ENCODE assay signal across 18 cellular contexts in genomic region chr10:124001391-124002260, GRCh38.
A peak's percentile ranks its signal among the peaks of the same experiment; 100 is the strongest.
DNase-seq lines count a peak whose midpoint lies in the region; ATAC-seq and TF ChIP-seq lines count a peak whose summit lies in the region.
"Had no signal": no experiment of that assay in that cellular context is flagged by ENCODE, and none has a peak within 500 bp of the region (broad histone marks: within the 10 kb centered on the region; RNA-seq: fewer than 3 reads in every experiment).

No MANE protein-coding gene starts in this region.

- H3K27me3 Mint-ChIP-seq in activated naive CD4-positive, alpha-beta T cell treated with anti-CD3 and anti-CD28 coated beads, Interleukin-2, amount 10 ng/mL, durations not matched to agents 7 days and 5 days, result peaks cover 21% of the 10 kb centered on the region
- peaks cover 22% of the 10 kb centered on the region for H3K27me3 Mint-ChIP-seq in CD4-positive, alpha-beta T cell
- H3K27me3 Mint-ChIP-seq: activated CD4-positive, alpha-beta T cell treated with anti-CD3 and anti-CD28 coated beads for 36 hours had no signal

- ATAC-seq in lung (ENCODE audit: insufficient read depth, low FRiP score) (no peak), upper lobe of right lung (no peak), HG03378 (IDR thresholded peaks at IDR 0.05; ENCODE audit: unreplicated experiment) (no peak)
- no peak for ATAC-seq in CD4-positive, alpha-beta T cell (ENCODE audit: poor library complexity)
- ATAC-seq: activated CD4-positive, alpha-beta T cell treated with anti-CD3 and anti-CD28 coated beads for 36 hours; HCT116; heart left ventricle; stimulated activated effector memory CD8-positive, alpha-beta T cell treated with anti-CD3 and anti-CD28 coated beads, Interleukin-12 subunit alpha, Interleukin-12 subunit beta, amount 100 ng/mL, for 72 hours had no signal

- POLR2A ChIA-PET in CD4-positive, alpha-beta T cell (lab: Charles Lee), result no interaction called here

- no peaks in the 10 kb centered on the region for H3K36me3 Mint-ChIP-seq in activated naive CD4-positive, alpha-beta T cell treated with anti-CD3 and anti-CD28 coated beads, Interleukin-2, amount 10 ng/mL, durations not matched to agents 7 days and 5 days
- no peaks in the 10 kb centered on the region for H3K36me3 Mint-ChIP-seq in CD4-positive, alpha-beta T cell (ENCODE audit: low read depth)
- H3K36me3 Mint-ChIP-seq: activated naive CD4-positive, alpha-beta T cell treated with anti-CD3 and anti-CD28 coated beads, Interleukin-2, amount 50 U/mL, for 24 hours; stimulated activated effector memory CD8-positive, alpha-beta T cell treated with anti-CD3 and anti-CD28 coated beads, Interleukin-12 subunit alpha, Interleukin-12 subunit beta, amount 100 ng/mL, for 72 hours had no signal

- H2AK5ac ChIP-seq in mesendoderm (ENCODE audit: low read length), result no peak overlapping the region

- H2BK15ac ChIP-seq in mesendoderm (replicated peaks; ENCODE audit: low read depth), result no peak overlapping the region

- H3K79me1 ChIP-seq in mesendoderm (ENCODE audit: low read length), result no peaks in the 10 kb centered on the region

- no peaks in the 10 kb centered on the region for H3K9me3 ChIP-seq in colonic mucosa
- no peaks in the 10 kb centered on the region for H3K9me3 ChIP-seq in lung (ENCODE audit: control insufficient read depth in 2 of 2, insufficient read depth in 1 of 2, low read length in 1 of 2)
- no peaks in the 10 kb centered on the region for H3K9me3 ChIP-seq in upper lobe of right lung
- no peaks in the 10 kb centered on the region for H3K9me3 ChIP-seq in CD4-positive, alpha-beta T cell (ENCODE audit: control insufficient read depth, low read length)
- H3K9me3 ChIP-seq: heart left ventricle, SJCRH30 had no signal

- H3K18ac ChIP-seq in mesendoderm (ENCODE audit: low read length), result no peak overlapping the region

- intact Hi-C loops in colonic mucosa (cut with DNase I), result no loop called here
- intact Hi-C loops in upper lobe of right lung (cut with DNase I), result no loop called here
- intact Hi-C loops in CD4-positive, alpha-beta T cell (cut with DNase I, micrococcal nuclease), result no loop called here

- H2BK5ac ChIP-seq in mesendoderm (ENCODE audit: low read length), result no peak overlapping the region

- no peak overlapping the region for H4K5ac ChIP-seq in mesendoderm (ENCODE audit: low read length)

- no peak overlapping the region for H3K4me3 ChIP-seq in colonic mucosa
- no peak overlapping the region for H3K4me3 ChIP-seq in lung
- no peak overlapping the region for H3K4me3 ChIP-seq in upper lobe of right lung
- no peak overlapping the region for H3K4me3 ChIP-seq in mesendoderm (ENCODE audit: low read length)
- H3K4me3 ChIP-seq: heart left ventricle, SJCRH30, smooth muscle cell had no signal

- CTCF ChIA-PET in activated naive CD4-positive, alpha-beta T cell treated with anti-CD3 and anti-CD28 coated beads, Interleukin-2, amount 10 ng/mL, durations not matched to agents 7 days and 5 days (lab: Charles Lee), result interaction anchor here (2.0 kb wide), 1 partner anchor 387 kb away, joined by 7 read pairs; no protein-coding TSS in a partner anchor
- CTCF ChIA-PET in CD4-positive, alpha-beta T cell (lab: Charles Lee), result no interaction called here

- no peak overlapping the region for H3K56ac ChIP-seq in mesendoderm (ENCODE audit: low read length)

- no peak overlapping the region for H2BK120ac ChIP-seq in mesendoderm (ENCODE audit: low read depth, low read length)

- no peak overlapping the region for H3K23ac ChIP-seq in mesendoderm (ENCODE audit: low read length)

- peaks cover 4% of the 10 kb centered on the region for H3K4me1 Mint-ChIP-seq in activated naive CD4-positive, alpha-beta T cell treated with anti-CD3 and anti-CD28 coated beads, Interleukin-2, amount 10 ng/mL, durations not matched to agents 7 days and 5 days
- H3K4me1 Mint-ChIP-seq in CD4-positive, alpha-beta T cell (ENCODE audit: low read depth), result no peaks in the 10 kb centered on the region
- H3K4me1 Mint-ChIP-seq: activated CD4-positive, alpha-beta T cell treated with anti-CD3 and anti-CD28 coated beads for 36 hours; activated naive CD4-positive, alpha-beta T cell treated with anti-CD3 and anti-CD28 coated beads, Interleukin-2, amount 50 U/mL, for 24 hours; stimulated activated effector memory CD8-positive, alpha-beta T cell treated with anti-CD3 and anti-CD28 coated beads, Interleukin-12 subunit alpha, Interleukin-12 subunit beta, amount 100 ng/mL, for 72 hours had no signal

- TF ChIP-seq CTCF in colonic mucosa (IDR thresholded peaks at IDR 0.05) (no peak), lung (IDR thresholded peaks at IDR 0.05; ENCODE audit: control extremely low read depth, extremely low read depth) (no peak), upper lobe of right lung (IDR thresholded peaks at IDR 0.05) (no peak)
- no peak for TF ChIP-seq CTCF in CD4-positive, alpha-beta T cell (IDR thresholded peaks at IDR 0.05)

- H3K27ac ChIP-seq in colonic mucosa (no peak overlapping the region), lung (ENCODE audit: low read depth in 1 of 2, low read length in 1 of 2) (no peak overlapping the region), upper lobe of right lung (no peak overlapping the region), mesendoderm (ENCODE audit: low read depth, low read length) (no peak overlapping the region)
- no peak overlapping the region for H3K27ac ChIP-seq in CD4-positive, alpha-beta T cell (ENCODE audit: low read depth, low read length)
- H3K27ac ChIP-seq: heart left ventricle, SJCRH30 had no signal

- H3K4me1 ChIP-seq in colonic mucosa, result no peaks in the 10 kb centered on the region
- no peaks in the 10 kb centered on the region for H3K4me1 ChIP-seq in lung (ENCODE audit: control insufficient read depth in 2 of 2, insufficient read depth in 2 of 2, low read length in 2 of 2)
- peaks cover 6% of the 10 kb centered on the region for H3K4me1 ChIP-seq in upper lobe of right lung
- no peaks in the 10 kb centered on the region for H3K4me1 ChIP-seq in mesendoderm (ENCODE audit: control insufficient read depth, low read depth, low read length)

- H3K4me3 Mint-ChIP-seq in activated naive CD4-positive, alpha-beta T cell treated with anti-CD3 and anti-CD28 coated beads, Interleukin-2, amount 10 ng/mL, durations not matched to agents 7 days and 5 days, result no peak overlapping the region
- H3K4me3 Mint-ChIP-seq in CD4-positive, alpha-beta T cell, result no peak overlapping the region
- H3K4me3 Mint-ChIP-seq: activated CD4-positive, alpha-beta T cell treated with anti-CD3 and anti-CD28 coated beads for 36 hours; activated naive CD4-positive, alpha-beta T cell treated with anti-CD3 and anti-CD28 coated beads, Interleukin-2, amount 50 U/mL, for 24 hours; stimulated activated effector memory CD8-positive, alpha-beta T cell treated with anti-CD3 and anti-CD28 coated beads, Interleukin-12 subunit alpha, Interleukin-12 subunit beta, amount 100 ng/mL, for 72 hours had no signal

- H3K9ac ChIP-seq in colonic mucosa (ENCODE audit: low read depth in 2 of 2, low read length in 2 of 2), result no peak overlapping the region
- H3K9ac ChIP-seq in mesendoderm (ENCODE audit: low read length), result no peak overlapping the region

- H4K8ac ChIP-seq in mesendoderm (ENCODE audit: low read depth, low read length), result no peak overlapping the region

- H3K36me3 ChIP-seq in colonic mucosa (no peaks in the 10 kb centered on the region), lung (ENCODE audit: control insufficient read depth in 2 of 2, insufficient read depth in 2 of 2, low read length in 2 of 2) (peaks cover 0 to 5% of the 10 kb centered on the region in 2 donors), upper lobe of right lung (peaks cover 4% of the 10 kb centered on the region), mesendoderm (ENCODE audit: control insufficient read depth, insufficient read depth, low read length) (no peaks in the 10 kb centered on the region)
- H3K36me3 ChIP-seq: SJCRH30 had no signal

- no peaks in the 10 kb centered on the region for H3K9me3 Mint-ChIP-seq in activated naive CD4-positive, alpha-beta T cell treated with anti-CD3 and anti-CD28 coated beads, Interleukin-2, amount 10 ng/mL, durations not matched to agents 7 days and 5 days
- no peaks in the 10 kb centered on the region for H3K9me3 Mint-ChIP-seq in CD4-positive, alpha-beta T cell
- H3K9me3 Mint-ChIP-seq: activated naive CD4-positive, alpha-beta T cell treated with anti-CD3 and anti-CD28 coated beads, Interleukin-2, amount 50 U/mL, for 24 hours; stimulated activated effector memory CD8-positive, alpha-beta T cell treated with anti-CD3 and anti-CD28 coated beads, Interleukin-12 subunit alpha, Interleukin-12 subunit beta, amount 100 ng/mL, for 72 hours had no signal

- 90 to 91% methylated on average over 24 of the region's 24 CpGs for WGBS in lung, 2 donors
- no CpG with 5 or more reads among the region's 24 CpGs for WGBS in mesendoderm (ENCODE audit: extremely low coverage, insufficient coverage, low lambda C conversion rate)

- no peaks in the 10 kb centered on the region for H3K79me2 ChIP-seq in mesendoderm (ENCODE audit: control insufficient read depth, insufficient read depth, low read length)

- no peak overlapping the region for H3K27ac Mint-ChIP-seq in activated naive CD4-positive, alpha-beta T cell treated with anti-CD3 and anti-CD28 coated beads, Interleukin-2, amount 10 ng/mL, durations not matched to agents 7 days and 5 days
- H3K27ac Mint-ChIP-seq in CD4-positive, alpha-beta T cell, result no peak overlapping the region
- H3K27ac Mint-ChIP-seq: activated CD4-positive, alpha-beta T cell treated with anti-CD3 and anti-CD28 coated beads for 36 hours; activated naive CD4-positive, alpha-beta T cell treated with anti-CD3 and anti-CD28 coated beads, Interleukin-2, amount 50 U/mL, for 24 hours; stimulated activated effector memory CD8-positive, alpha-beta T cell treated with anti-CD3 and anti-CD28 coated beads, Interleukin-12 subunit alpha, Interleukin-12 subunit beta, amount 100 ng/mL, for 72 hours had no signal

- peak; percentile 12 for DNase-seq in activated naive CD4-positive, alpha-beta T cell treated with anti-CD3 and anti-CD28 coated beads, Interleukin-2, amount 10 ng/mL, durations not matched to agents 7 days and 5 days
- DNase-seq in activated naive CD4-positive, alpha-beta T cell (lab: John Stamatoyannopoulos, UW), result no peak
- DNase-seq in colonic mucosa (peak; percentile 14), lung (ENCODE audit: low spot score) (peak; percentile 28), upper lobe of right lung (peak; percentile 67), mesendoderm (no peak)
- DNase-seq in CD4-positive, alpha-beta T cell, result no peak
- DNase-seq: activated CD4-positive, alpha-beta T cell treated with anti-CD3 and anti-CD28 coated beads for 36 hours; heart left ventricle; NCI-H187 treated with DMSO at 0.1 percent for 48 hours; NCI-H510A; T-helper 9 cell had no signal

- H3K27me3 ChIP-seq in colonic mucosa (no peaks in the 10 kb centered on the region), lung (ENCODE audit: control insufficient read depth, insufficient read depth) (no peaks in the 10 kb centered on the region), upper lobe of right lung (no peaks in the 10 kb centered on the region), mesendoderm (ENCODE audit: insufficient read depth, low read length, poor library complexity) (no peaks in the 10 kb centered on the region)
- H3K27me3 ChIP-seq in CD4-positive, alpha-beta T cell (ENCODE audit: control insufficient read depth, insufficient read depth, low read length), result no peaks in the 10 kb centered on the region
- H3K27me3 ChIP-seq: heart left ventricle, SJCRH30 had no signal

- no peak overlapping the region for H3K4ac ChIP-seq in mesendoderm (ENCODE audit: low read depth, low read length)

- no peak overlapping the region for H3K4me2 ChIP-seq in mesendoderm (ENCODE audit: low read length)
- H3K4me2 ChIP-seq: smooth muscle cell had no signal

Comparison
In these comparisons a context has a peak if more than half of its experiments do, and no peak if none do; other contexts are left out.
1. DNase-seq: peak in activated naive CD4-positive, alpha-beta T cell treated with anti-CD3 and anti-CD28 coated beads, Interleukin-2, amount 10 ng/mL, durations not matched to agents 7 days and 5 days (single experiment), colonic mucosa (single experiment), lung (single experiment) and upper lobe of right lung (single experiment); none in activated naive CD4-positive, alpha-beta T cell (0 of 4), mesendoderm (single experiment) and CD4-positive, alpha-beta T cell (0 of 10).